In genomic region chr20:2006452-2007381, GRCh38 we compare ENCODE assay signal across 9 cellular contexts. TPM values are rescaled to one million over a fixed set of nuclear protein-coding genes. Genes with fewer than 3 reads are reported as not detected.
A peak's percentile ranks its signal among the peaks of the same experiment; 100 is the strongest.
DNase-seq lines count a peak whose midpoint lies in the region; ATAC-seq and TF ChIP-seq lines count a peak whose summit lies in the region.
"Had no signal": no experiment of that assay in that cellular context is flagged by ENCODE, and none has a peak within 500 bp of the region (broad histone marks: within the 10 kb centered on the region; RNA-seq: fewer than 3 reads in every experiment).

No MANE protein-coding gene starts in this region.

- DNase-seq in A172 (ENCODE audit: low spot score) (peak; percentile 18), NCI-H1694 (lab: John Stamatoyannopoulos, UW) (peak; percentile 32), islet precursor cell (peak; percentile 53), NCI-H2107 treated with DMSO at 0.1 percent for 48 hours (lab: John Stamatoyannopoulos, UW; ENCODE audit: unreplicated experiment) (no peak)
- peak; percentile 28 for DNase-seq in activated T-helper 2 cell treated with anti-CD3 and anti-CD28 coated beads, Interferon-gamma antibody, Interleukin-2, Interleukin-4, amounts not matched to agents 10 μg/mL and 5 μg/mL and 100 μg/mL, durations not matched to agents 14 hours and 24 hours and 36 hours (ENCODE audit: low spot score)
- peak; percentile 7 for DNase-seq in stimulated activated naive CD4-positive, alpha-beta T cell treated with Interleukin-2 at 50 U/mL for 16 hours (lab: John Stamatoyannopoulos, UW)

- no peak overlapping the region for H3K4me2 ChIP-seq in DOHH2 (ENCODE audit: low read length)

- intact Hi-C loops in activated T-helper 2 cell treated with anti-CD3 and anti-CD28 coated beads, Interferon-gamma antibody, Interleukin-2, Interleukin-4, amounts not matched to agents 10 μg/mL and 5 μg/mL and 100 μg/mL, durations not matched to agents 14 hours and 24 hours and 36 hours (cut with micrococcal nuclease) = loop anchor here (1.0 kb wide), 1 partner anchor 166 kb away; no protein-coding TSS in a partner anchor

- H3K9me2 ChIP-seq in DOHH2 (replicated peaks; ENCODE audit: control insufficient read depth, low read length) = no peaks in the 10 kb centered on the region

- no peaks in the 10 kb centered on the region; the same call in none of the 2 replicates for H3K27me3 ChIP-seq in DOHH2 (ENCODE audit: control insufficient read depth, low read length)

- peaks cover 2% of the 10 kb centered on the region for H3K27me3 Mint-ChIP-seq in activated T-helper 2 cell treated with anti-CD3 and anti-CD28 coated beads, Interferon-gamma antibody, Interleukin-2, Interleukin-4, amounts not matched to agents 10 μg/mL and 5 μg/mL and 100 μg/mL, durations not matched to agents 14 hours and 24 hours and 36 hours (ENCODE audit: low read depth)

- no peaks in the 10 kb centered on the region for H3F3A ChIP-seq in DOHH2 (ENCODE audit: control insufficient read depth, insufficient read depth)

- H4K20me1 ChIP-seq in DOHH2 (ENCODE audit: control insufficient read depth, insufficient read depth, low read depth, low read length) = no peaks in the 10 kb centered on the region

- no peak for ATAC-seq in HG03457 (IDR thresholded peaks at IDR 0.05; ENCODE audit: unreplicated experiment)

- H3K4me1 ChIP-seq in DOHH2 (ENCODE audit: control insufficient read depth, low read length) = no peaks in the 10 kb centered on the region

- no peaks in the 10 kb centered on the region for H3K79me2 ChIP-seq in DOHH2 (ENCODE audit: control insufficient read depth, low read length)

- H3K27ac Mint-ChIP-seq in activated T-helper 2 cell treated with anti-CD3 and anti-CD28 coated beads, Interferon-gamma antibody, Interleukin-2, Interleukin-4, amounts not matched to agents 10 μg/mL and 5 μg/mL and 100 μg/mL, durations not matched to agents 14 hours and 24 hours and 36 hours = no peak overlapping the region

- H3K36me3 ChIP-seq in DOHH2 (ENCODE audit: control insufficient read depth, low read length) = no peaks in the 10 kb centered on the region

- H3K27ac ChIP-seq in DOHH2 (ENCODE audit: low read depth, low read length) = no peak overlapping the region

- no peaks in the 10 kb centered on the region for H3K9me3 Mint-ChIP-seq in activated T-helper 2 cell treated with anti-CD3 and anti-CD28 coated beads, Interferon-gamma antibody, Interleukin-2, Interleukin-4, amounts not matched to agents 10 μg/mL and 5 μg/mL and 100 μg/mL, durations not matched to agents 14 hours and 24 hours and 36 hours

- H3K36me3 Mint-ChIP-seq in activated T-helper 2 cell treated with anti-CD3 and anti-CD28 coated beads, Interferon-gamma antibody, Interleukin-2, Interleukin-4, amounts not matched to agents 10 μg/mL and 5 μg/mL and 100 μg/mL, durations not matched to agents 14 hours and 24 hours and 36 hours (ENCODE audit: low read depth) = no peaks in the 10 kb centered on the region

- H3K4me1 Mint-ChIP-seq in activated T-helper 2 cell treated with anti-CD3 and anti-CD28 coated beads, Interferon-gamma antibody, Interleukin-2, Interleukin-4, amounts not matched to agents 10 μg/mL and 5 μg/mL and 100 μg/mL, durations not matched to agents 14 hours and 24 hours and 36 hours (ENCODE audit: low read depth) = no peaks in the 10 kb centered on the region

- no peaks in the 10 kb centered on the region for H3K9me3 ChIP-seq in DOHH2 (ENCODE audit: control insufficient read depth, insufficient read depth, low read length)

- no peak overlapping the region for H3K4me3 ChIP-seq in DOHH2 (ENCODE audit: low read length)

- no peak overlapping the region for H3K4me3 Mint-ChIP-seq in activated T-helper 2 cell treated with anti-CD3 and anti-CD28 coated beads, Interferon-gamma antibody, Interleukin-2, Interleukin-4, amounts not matched to agents 10 μg/mL and 5 μg/mL and 100 μg/mL, durations not matched to agents 14 hours and 24 hours and 36 hours (ENCODE audit: low read depth)

- peak; percentile 98 for TF ChIP-seq CTCF in DOHH2 (IDR thresholded peaks at IDR 0.05; ENCODE audit: low read depth, low read length, poor library complexity, severe bottlenecking)

RNA-seq across cellular contexts. Expression of gene PDYN, which starts 12.9 kb away (rescaled TPM):
- not detected in 2 replicates for total RNA-seq in A172 (2014; rRNA removed; shearing (Covaris generic))
- not detected in 2 replicates for total RNA-seq in activated T-helper 2 cell treated with anti-CD3 and anti-CD28 coated beads, Interferon-gamma antibody, Interleukin-2, Interleukin-4, amounts not matched to agents 10 μg/mL and 5 μg/mL and 100 μg/mL, durations not matched to agents 14 hours and 24 hours and 36 hours
- total RNA-seq: glomerular endothelial cell had no signal
